In the genomic region with DNA sequence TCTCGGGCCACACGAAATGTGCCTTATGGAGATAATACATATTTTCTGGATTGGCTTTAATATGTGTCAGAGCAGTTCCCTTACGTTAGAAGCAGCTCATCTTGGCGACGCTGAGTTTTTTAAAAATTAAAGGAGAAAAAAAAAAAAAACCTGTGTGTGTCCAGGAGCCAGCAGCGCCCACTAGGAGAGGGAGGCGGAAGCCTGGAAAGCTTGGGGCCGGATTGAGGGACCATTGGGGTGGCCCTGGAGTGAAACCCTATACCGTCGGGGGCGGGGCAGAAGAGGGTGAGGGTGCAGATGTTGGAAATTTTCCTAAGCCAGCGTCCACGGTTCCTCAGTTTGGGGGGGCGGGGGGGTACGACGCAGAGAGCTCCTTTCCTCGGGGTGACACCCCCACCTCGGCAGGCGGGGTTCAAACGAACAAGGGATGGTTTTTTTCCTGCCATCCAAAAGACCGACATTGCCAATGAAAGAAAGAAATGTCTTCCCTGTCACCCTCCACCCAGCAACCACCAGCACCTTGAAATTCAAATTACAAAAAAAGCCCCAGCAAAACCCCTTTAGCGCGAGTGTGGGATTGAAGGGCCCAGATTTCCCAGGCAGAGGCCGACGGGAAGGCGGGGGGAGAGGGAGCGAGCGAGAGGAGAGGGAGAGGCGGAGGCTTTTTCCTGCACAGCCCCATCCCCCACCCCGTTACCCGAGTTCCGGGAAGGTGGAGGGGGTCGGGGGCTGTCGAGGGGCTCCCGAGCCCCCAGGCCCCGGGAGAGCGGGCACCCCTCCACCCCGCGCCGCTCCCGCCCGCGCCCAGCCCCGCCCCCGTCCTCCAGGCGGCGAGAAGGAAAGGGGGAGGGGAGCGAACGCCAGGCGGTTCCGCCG, we compare ENCODE assay signal across 8 cellular contexts. TPM values are rescaled to one million over a fixed set of nuclear protein-coding genes. Genes with fewer than 3 reads are reported as not detected.
DNase-seq lines count a peak whose midpoint lies in the region; ATAC-seq, FAIRE-seq and TF ChIP-seq lines count a peak whose summit lies in the region.

No MANE protein-coding gene starts in this region.

- DNase-seq in GM03348 (ENCODE audit: low spot score) (peak; percentile 76), NCI-H2227 (lab: John Stamatoyannopoulos, UW; ENCODE audit: unreplicated experiment) (peak; percentile 76), amniotic stem cell (lab: John Stamatoyannopoulos, UW) (peak; percentile 45), left cardiac atrium (peak; percentile 51), pancreas (peak; percentile 44 to 71 (median 51))

- intact Hi-C loops in left cardiac atrium (cut with DNase I) (no loop called here), pancreas (cut with DNase I) (no loop called here)

- H3K4me1 ChIP-seq in pancreas = peaks cover 0 to 3% (median 0%) of the 10 kb centered on the region in 3 donors

- H3K4me3 ChIP-seq in pancreas = peak overlapping the region; percentile 57 to 60 (median 58)

- WGBS in pancreas, 2 donors = 0 to 28% methylated on average over 39 to 47 of the region's 52 CpGs

- no peaks in the 10 kb centered on the region for H3K36me3 ChIP-seq in pancreas

- H3K27ac ChIP-seq in 22Rv1 = peak overlapping the region; percentile 83
- peak overlapping the region in 3 of 4 donors; percentile 50 to 80 (median 79) for H3K27ac ChIP-seq in pancreas

- TF ChIP-seq CTCF in 22Rv1 (IDR thresholded peaks at IDR 0.05) (no peak), pancreas (IDR thresholded peaks at IDR 0.05) (no peak)

- peak; percentile 77 to 89 for ATAC-seq in left cardiac atrium
- peak; percentile 75 to 87 (median 84) for ATAC-seq in pancreas
- no peak for ATAC-seq in GM21381 (IDR thresholded peaks at IDR 0.05; ENCODE audit: unreplicated experiment)
- no peak for ATAC-seq in GM21367 (IDR thresholded peaks at IDR 0.05; ENCODE audit: unreplicated experiment)

- FAIRE-seq in pancreas (lab: Jason Lieb, UNC) = no peak

- H3K9me3 ChIP-seq in pancreas = no peaks in the 10 kb centered on the region

- H3K27me3 ChIP-seq in pancreas = peaks cover 0 to 3% (median 0%) of the 10 kb centered on the region in 4 donors

RNA-seq across cellular contexts. Expression of gene SMARCA1, which starts 0.9 kb away (rescaled TPM):
- total RNA-seq in left cardiac atrium (10 to 100 TPM; 30.9 to 41.9 TPM), pancreas (10 to 100 TPM in 3 of 6 donors, 1 to 10 TPM in 3; 7.5 to 20.3 (median 11.4) TPM)
- 10 to 100 TPM in 1 of 2 donors, 1 to 10 TPM in 1; 6.8 to 27.6 TPM for polyA plus RNA-seq in pancreas

RNA-seq across cellular contexts. Expression of gene OCRL, which starts 17.6 kb away (rescaled TPM):
- total RNA-seq in left cardiac atrium = 10 to 100 TPM; 12.7 to 17.3 TPM
- total RNA-seq in pancreas = 10 to 100 TPM in 3 of 6 donors, 1 to 10 TPM in 3; 6.9 to 12.9 (median 9.7) TPM
- polyA plus RNA-seq in pancreas = 10 to 100 TPM in 1 of 2 donors, 1 to 10 TPM in 1; 8.5 to 16.2 TPM

Comparison
In these comparisons a context has a peak if more than half of its experiments do, and no peak if none do; other contexts are left out.
1. ATAC-seq: peak in left cardiac atrium (2 of 2) and pancreas (4 of 4); none in GM21381 (single experiment) and GM21367 (single experiment).
2. Peak in every context shown above with its lines, with median percentiles within 50 percentile points of each other: DNase-seq.